ENCODE assay signal across 8 cellular contexts in genomic region chr5:57173318-57174127, GRCh38. TPM values are rescaled to one million over a fixed set of nuclear protein-coding genes. Genes with fewer than 3 reads are reported as not detected.
DNase-seq lines count a peak whose midpoint lies in the region; ATAC-seq and TF ChIP-seq lines count a peak whose summit lies in the region.

TSS of gene GPBP1 (plus strand) at chr5:57174059. CDS start at chr5:57214131, 40,072 bp downstream.

- H3K27me3 Mint-ChIP-seq in HFFc6 (ENCODE audit: insufficient read depth) = 0 out of 2 replicates have a peak, but pooled peaks cover 3% of the 10 kb centered on the region
- H3K27me3 Mint-ChIP-seq in activated naive CD4-positive, alpha-beta T cell treated with anti-CD3 and anti-CD28 coated beads, Interleukin-2, amount 10 ng/mL, durations not matched to agents 7 days and 5 days = no peaks in the 10 kb centered on the region

- H3K4me1 ChIP-seq in gastroesophageal sphincter = peaks cover 0 to 40% (median 11%) of the 10 kb centered on the region in 3 donors

- peak; percentile 95 for DNase-seq in GM04503 (ENCODE audit: low read depth)
- peak; percentile 99 for DNase-seq in HFFc6
- DNase-seq in NB4 (ENCODE audit: low read depth) = peak; percentile 99
- peak; percentile 93 for DNase-seq in SK-N-MC (ENCODE audit: low read depth, low spot score)
- peak; percentile 99 for DNase-seq in activated naive CD4-positive, alpha-beta T cell treated with anti-CD3 and anti-CD28 coated beads, Interleukin-2, amount 10 ng/mL, durations not matched to agents 7 days and 5 days
- DNase-seq in non-pigmented ciliary epithelial cell (ENCODE audit: low read depth) = peak; percentile 98
- peak; percentile 97 for DNase-seq in superior temporal gyrus (ENCODE audit: extremely low spot score)

- no peaks in the 10 kb centered on the region for H3K9me3 Mint-ChIP-seq in HFFc6
- H3K9me3 Mint-ChIP-seq in activated naive CD4-positive, alpha-beta T cell treated with anti-CD3 and anti-CD28 coated beads, Interleukin-2, amount 10 ng/mL, durations not matched to agents 7 days and 5 days = no peaks in the 10 kb centered on the region

- H3K36me3 ChIP-seq in SK-N-MC (ENCODE audit: insufficient read depth, low read length) (peaks cover 26% of the 10 kb centered on the region), gastroesophageal sphincter (no peaks in the 10 kb centered on the region)

- peak; percentile 52 for TF ChIP-seq EP300 in gastroesophageal sphincter (IDR thresholded peaks at IDR 0.05)

- CTCF ChIA-PET in activated naive CD4-positive, alpha-beta T cell treated with anti-CD3 and anti-CD28 coated beads, Interleukin-2, amount 10 ng/mL, durations not matched to agents 7 days and 5 days (lab: Charles Lee) = no interaction called here

- peak; percentile 18; the same call in 1 of the 2 replicates for TF ChIP-seq CTCF in HFFc6 (IDR thresholded peaks at IDR 0.05)
- no peak for TF ChIP-seq CTCF in NB4 (IDR thresholded peaks at IDR 0.05; ENCODE audit: low read depth, low read length)
- peak in 1 of 4 experiments; percentile 14 for TF ChIP-seq CTCF in gastroesophageal sphincter (IDR thresholded peaks at IDR 0.05)

- H3K4me1 Mint-ChIP-seq in HFFc6 (ENCODE audit: low read depth) = peaks cover 38% of the 10 kb centered on the region
- H3K4me1 Mint-ChIP-seq in activated naive CD4-positive, alpha-beta T cell treated with anti-CD3 and anti-CD28 coated beads, Interleukin-2, amount 10 ng/mL, durations not matched to agents 7 days and 5 days = peaks cover 35% of the 10 kb centered on the region

- TF ChIP-seq POLR2A in NB4 (IDR thresholded peaks at IDR 0.05; ENCODE audit: extremely low read depth, insufficient read length) (peak; percentile 59), gastroesophageal sphincter (IDR thresholded peaks at IDR 0.05) (peak; percentile 56 to 71)

- peak; percentile 95 for ATAC-seq in gastroesophageal sphincter

- no peaks in the 10 kb centered on the region for H3K27me3 ChIP-seq in gastroesophageal sphincter

- peak within 1 kb of the TSS; percentile 100 for H3K9ac ChIP-seq in SK-N-MC (ENCODE audit: insufficient read length)

- H3K36me3 Mint-ChIP-seq in HFFc6 (ENCODE audit: low read depth) = peaks cover 27% of the 10 kb centered on the region
- H3K36me3 Mint-ChIP-seq in activated naive CD4-positive, alpha-beta T cell treated with anti-CD3 and anti-CD28 coated beads, Interleukin-2, amount 10 ng/mL, durations not matched to agents 7 days and 5 days = peaks cover 31% of the 10 kb centered on the region

- H3K27ac Mint-ChIP-seq in HFFc6 = peak within 1 kb of the TSS; percentile 98
- H3K27ac Mint-ChIP-seq in activated naive CD4-positive, alpha-beta T cell treated with anti-CD3 and anti-CD28 coated beads, Interleukin-2, amount 10 ng/mL, durations not matched to agents 7 days and 5 days = peak within 1 kb of the TSS; percentile 97

- 4% methylated on average over 5 of the region's 83 CpGs; no CpG with 5 or more reads in 1 of the 2 donors for WGBS in gastroesophageal sphincter (ENCODE audit: low coverage in 1 of 2), 2 donors

- peak within 1 kb of the TSS; percentile 99 for H3K27ac ChIP-seq in SK-N-MC
- peak within 1 kb of the TSS; percentile 96 to 100 (median 99) for H3K27ac ChIP-seq in gastroesophageal sphincter

- no peaks in the 10 kb centered on the region for H3K9me3 ChIP-seq in SK-N-MC (ENCODE audit: low read depth, low read length)
- H3K9me3 ChIP-seq in gastroesophageal sphincter = no peaks in the 10 kb centered on the region

- peak within 1 kb of the TSS; percentile 97 for H3K4me3 ChIP-seq in NB4 (ENCODE audit: low read depth, low read length)
- H3K4me3 ChIP-seq in SK-N-MC = peak within 1 kb of the TSS; percentile 98
- peak within 1 kb of the TSS; percentile 80 to 95 for H3K4me3 ChIP-seq in gastroesophageal sphincter

- peak within 1 kb of the TSS; percentile 98 for H3K4me3 Mint-ChIP-seq in HFFc6
- H3K4me3 Mint-ChIP-seq in activated naive CD4-positive, alpha-beta T cell treated with anti-CD3 and anti-CD28 coated beads, Interleukin-2, amount 10 ng/mL, durations not matched to agents 7 days and 5 days = peak within 1 kb of the TSS; percentile 94

RNA-seq across cellular contexts. Expression of gene GPBP1, which starts in this region (rescaled TPM):
- 10 to 100 TPM; 33.6 to 40.1 (median 36.5) TPM for total RNA-seq in HFFc6 (2021; fragmentation: NEBNext Ultra II Directional; extraction: Animal tissue kit (Norgen Biotek cat#: 25700))
- total RNA-seq in gastroesophageal sphincter = 10 to 100 TPM; 42.0 to 73.3 (median 62.7) TPM

Comparison
In these comparisons a context has a peak if more than half of its experiments do, and no peak if none do; other contexts are left out.
1. Peak in every context shown above with its lines: DNase-seq, ATAC-seq, H3K4me3 ChIP-seq and H3K27ac ChIP-seq.